In the genomic region with DNA sequence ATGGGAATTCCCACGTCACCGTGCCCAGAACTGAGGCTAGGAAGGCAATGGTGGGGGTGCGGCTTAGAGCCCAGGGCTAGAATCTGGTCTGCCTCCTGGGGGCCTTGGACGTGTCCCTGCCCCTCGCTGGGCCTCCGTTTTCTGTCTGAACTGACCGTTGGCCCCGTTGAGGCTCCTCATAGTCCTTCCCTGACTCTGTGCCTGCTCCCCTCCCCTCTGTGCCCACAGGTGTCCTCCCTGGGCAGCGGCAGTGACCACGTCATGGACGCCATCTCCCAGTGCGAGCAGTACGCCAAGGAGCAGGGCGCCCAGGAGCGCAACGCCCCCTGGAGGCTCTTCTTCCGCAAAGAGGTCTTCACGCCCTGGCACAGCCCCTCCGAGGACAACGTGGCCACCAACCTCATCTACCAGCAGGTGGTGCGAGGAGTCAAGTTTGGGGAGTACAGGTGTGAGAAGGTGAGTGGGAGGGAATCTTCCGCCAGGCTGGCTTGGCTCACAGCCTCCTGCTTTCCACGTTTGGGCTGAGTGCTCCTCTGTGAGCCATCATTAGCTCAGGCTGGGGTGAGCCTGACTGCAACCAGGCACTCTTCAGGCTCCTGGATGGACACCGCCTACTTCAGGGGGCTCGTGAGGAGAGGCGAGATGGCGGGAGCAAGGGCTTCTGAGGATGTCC, we compare ENCODE assay signal across 8 cellular contexts.
DNase-seq lines count a peak whose midpoint lies in the region; ATAC-seq and TF ChIP-seq lines count a peak whose summit lies in the region.

No MANE protein-coding gene starts in this region.

- peaks cover 3% of the 10 kb centered on the region for H3K4me1 Mint-ChIP-seq in activated CD4-positive, alpha-beta memory T cell treated with anti-CD3 and anti-CD28 coated beads for 36 hours (ENCODE audit: low read depth)

- DNase-seq in NCI-H1417 (lab: John Stamatoyannopoulos, UW) (peak; percentile 8 to 87 (median 15)), NCI-H1417 treated with DMSO at 0.1 percent for 48 hours (lab: John Stamatoyannopoulos, UW) (no peak), NCI-H1436 treated with DMSO at 0.1 percent for 48 hours (lab: John Stamatoyannopoulos, UW) (peak; percentile 46), epithelial cell of prostate (ENCODE audit: low read depth, low spot score) (peak; percentile 55), ovary (peak; percentile 59 to 79 (median 72)), NCI-H1694 (lab: John Stamatoyannopoulos, UW) (no peak)
- DNase-seq in activated CD4-positive, alpha-beta memory T cell treated with anti-CD3 and anti-CD28 coated beads for 36 hours: peak; percentile 77

- no peak for TF ChIP-seq EP300 in ovary (IDR thresholded peaks at IDR 0.05)

- no peaks in the 10 kb centered on the region for H3K27me3 ChIP-seq in ovary

- no peak overlapping the region for H3K4me3 Mint-ChIP-seq in activated CD4-positive, alpha-beta memory T cell treated with anti-CD3 and anti-CD28 coated beads for 36 hours

- no peaks in the 10 kb centered on the region for H3K36me3 Mint-ChIP-seq in activated CD4-positive, alpha-beta memory T cell treated with anti-CD3 and anti-CD28 coated beads for 36 hours

- H3K4me1 ChIP-seq in ovary (ENCODE audit: insufficient read depth): no peaks in the 10 kb centered on the region

- no peak for TF ChIP-seq POLR2A in ovary (IDR thresholded peaks at IDR 0.05)

- WGBS in ovary, 3 donors: 30 to 46% (median 37%) methylated on average over 27 of the region's 27 CpGs

- CTCF ChIA-PET in activated CD4-positive, alpha-beta memory T cell treated with anti-CD3 and anti-CD28 coated beads for 36 hours (lab: Charles Lee): interaction anchor here (0.7 to 6.5 kb wide), 5 partner anchors 26 to 410 kb away, joined by 3 to 149 read pairs (median 4); partner anchors contain the start of gene MYO7A

- H3K27ac ChIP-seq in epithelial cell of prostate (peak overlapping the region; percentile 2), ovary (no peak overlapping the region)

- intact Hi-C loops in activated CD4-positive, alpha-beta memory T cell treated with anti-CD3 and anti-CD28 coated beads for 36 hours (cut with micrococcal nuclease): loop anchor here (1.0 kb wide), 1 partner anchor 356 kb away; no protein-coding TSS in a partner anchor
- intact Hi-C loops in ovary (cut with DNase I): loop anchor here in 2 of 4 donors (5.0 to 10.0 kb wide), 4 partner anchors 145 to 425 kb away; no protein-coding TSS in a partner anchor

- ATAC-seq in HG03469 (IDR thresholded peaks at IDR 0.05; ENCODE audit: unreplicated experiment): no peak

- H3K4me3 ChIP-seq in ovary: no peak overlapping the region

- TF ChIP-seq CTCF in ovary (IDR thresholded peaks at IDR 0.05): peak; percentile 33 to 51 (median 37)

- POLR2A ChIA-PET in activated CD4-positive, alpha-beta memory T cell treated with anti-CD3 and anti-CD28 coated beads for 36 hours (lab: Charles Lee): no interaction called here

- H3K9me3 Mint-ChIP-seq in activated CD4-positive, alpha-beta memory T cell treated with anti-CD3 and anti-CD28 coated beads for 36 hours: no peaks in the 10 kb centered on the region

- H3K27ac Mint-ChIP-seq in activated CD4-positive, alpha-beta memory T cell treated with anti-CD3 and anti-CD28 coated beads for 36 hours: no peak overlapping the region

- H3K9me3 ChIP-seq in ovary: no peaks in the 10 kb centered on the region

- no peaks in the 10 kb centered on the region for H3K27me3 Mint-ChIP-seq in activated CD4-positive, alpha-beta memory T cell treated with anti-CD3 and anti-CD28 coated beads for 36 hours

- H3K36me3 ChIP-seq in ovary: no peaks in the 10 kb centered on the region

Comparison
In these comparisons a context has a peak if more than half of its experiments do, and no peak if none do; other contexts are left out.
1. DNase-seq: peak in NCI-H1417 (3 of 3), NCI-H1436 treated with DMSO at 0.1 percent for 48 hours (single experiment), activated CD4-positive, alpha-beta memory T cell treated with anti-CD3 and anti-CD28 coated beads for 36 hours (single experiment), epithelial cell of prostate (single experiment) and ovary (5 of 5); none in NCI-H1417 treated with DMSO at 0.1 percent for 48 hours (single experiment) and NCI-H1694 (single experiment).